ENCODE assay signal across 1 cellular context in genomic region chr19:8831832-8832131, GRCh38.
TF ChIP-seq lines count a peak whose summit lies in the region.

No MANE protein-coding gene starts in this region.

TF ChIP-seq in HEK293, 187 proteins besides CTCF, POLR2A, EP300 and RAD21 (continued from another document):
- TF ChIP-seq KLF17 (tag by site-specific recombination; IDR thresholded peaks at IDR 0.05): no peak
- TF ChIP-seq ZNF112 (tag by site-specific recombination; IDR thresholded peaks at IDR 0.05): no peak
- TF ChIP-seq HOXC10 (CRISPR knock-in tag; IDR thresholded peaks at IDR 0.05): no peak
- no peak for TF ChIP-seq BCL11A (tag by site-specific recombination; IDR thresholded peaks at IDR 0.05; ENCODE audit: low read depth)
- peak; percentile 62 for TF ChIP-seq ZBTB20 (tag by site-specific recombination; IDR thresholded peaks at IDR 0.05)
- peak; percentile 52; the same call in 1 of the 2 replicates for TF ChIP-seq ZBTB48 (tag by site-specific recombination; IDR thresholded peaks at IDR 0.05)
- no peak for TF ChIP-seq KLF16 (tag by site-specific recombination; IDR thresholded peaks at IDR 0.05)
- peak; percentile 21; the same call in 1 of the 2 replicates for TF ChIP-seq ZNF335 (tag by site-specific recombination; conservative IDR thresholded peaks at IDR 0.05)
